ENCODE assay signal across 29 cellular contexts in genomic region chr7:158187055-158187770, GRCh38.
DNase-seq lines count a peak whose midpoint lies in the region; ATAC-seq, FAIRE-seq and TF ChIP-seq lines count a peak whose summit lies in the region.
"Had no signal": no experiment of that assay in that cellular context is flagged by ENCODE, and none has a peak within 500 bp of the region (broad histone marks: within the 10 kb centered on the region; RNA-seq: fewer than 3 reads in every experiment).

No MANE protein-coding gene starts in this region.

- no peak overlapping the region for H3K4me3 ChIP-seq in lower lobe of right lung
- H3K4me3 ChIP-seq: adrenal gland, BLaER1, gastrocnemius medialis, SJCRH30, skin epidermis, suprapubic skin, upper lobe of right lung had no signal

- H3K4me1 ChIP-seq in lower lobe of right lung, result no peaks in the 10 kb centered on the region
- H3K4me1 ChIP-seq: adrenal gland, BLaER1, gastrocnemius medialis, SJCRH30, suprapubic skin, upper lobe of right lung had no signal

- DNase-seq in GM13976 (ENCODE audit: low spot score) (peak; percentile 2), NCI-H1436 (lab: John Stamatoyannopoulos, UW) (peak; percentile 79), SHP77 treated with DMSO at 0.1 percent for 48 hours (lab: John Stamatoyannopoulos, UW) (peak; percentile 24), lower lobe of right lung (no peak), NCI-H2196 treated with DMSO at 0.1 percent for 48 hours (lab: John Stamatoyannopoulos, UW; ENCODE audit: unreplicated experiment) (no peak)
- no peak for DNase-seq in activated CD4-positive, alpha-beta memory T cell treated with anti-CD3 and anti-CD28 coated beads for 36 hours
- DNase-seq: activated CD8-positive, alpha-beta memory T cell treated with anti-CD3 and anti-CD28 coated beads, Interleukin-2, amount 50 U/mL, for 48 hours; activated CD8-positive, alpha-beta T cell treated with anti-CD3 and anti-CD28 coated beads for 36 hours; activated naive CD4-positive, alpha-beta T cell treated with anti-CD3 and anti-CD28 coated beads, Interleukin-2, amount 10 ng/mL, durations not matched to agents 7 days and 5 days; adrenal gland; DMS53; dorsolateral prefrontal cortex; gastrocnemius medialis; KBM-7; kidney glomerular epithelial cell; naive thymus-derived CD4-positive, alpha-beta T cell; NCI-H1092 treated with DMSO at 0.1 percent for 48 hours; NCI-H2171; NCI-H510A treated with DMSO at 0.1 percent for 48 hours; SJCRH30; stimulated activated naive CD4-positive, alpha-beta T cell; SW 1271; upper lobe of right lung had no signal

- H3K27me3 ChIP-seq in lower lobe of right lung (ENCODE audit: low read depth), result no peaks in the 10 kb centered on the region
- H3K27me3 ChIP-seq: adrenal gland, BLaER1, dorsolateral prefrontal cortex, gastrocnemius medialis, SJCRH30, suprapubic skin, upper lobe of right lung had no signal

- no peak for ATAC-seq in lower lobe of right lung
- ATAC-seq: activated CD8-positive, alpha-beta T cell treated with anti-CD3 and anti-CD28 coated beads for 36 hours; gastrocnemius medialis; naive thymus-derived CD4-positive, alpha-beta T cell; Panc1; upper lobe of right lung had no signal

- POLR2A ChIA-PET in activated CD4-positive, alpha-beta memory T cell treated with anti-CD3 and anti-CD28 coated beads for 36 hours (lab: Charles Lee), result no interaction called here

- H3K4me3 Mint-ChIP-seq in activated CD4-positive, alpha-beta memory T cell treated with anti-CD3 and anti-CD28 coated beads for 36 hours, result no peak overlapping the region
- H3K4me3 Mint-ChIP-seq: activated CD8-positive, alpha-beta T cell treated with anti-CD3 and anti-CD28 coated beads for 36 hours; activated naive CD4-positive, alpha-beta T cell treated with anti-CD3 and anti-CD28 coated beads, Interleukin-2, amount 10 ng/mL, durations not matched to agents 7 days and 5 days; naive thymus-derived CD4-positive, alpha-beta T cell had no signal

- in situ Hi-C loops in GM13976 (cut with MboI; ENCODE audit: low sequenced_read_pairs, unreplicated experiment), result loop anchor here (25.0 kb wide), 1 partner anchor 100 kb away; no protein-coding TSS in a partner anchor

- no peaks in the 10 kb centered on the region for H3K36me3 ChIP-seq in lower lobe of right lung
- H3K36me3 ChIP-seq: adrenal gland, gastrocnemius medialis, SJCRH30, suprapubic skin, upper lobe of right lung had no signal

- H3K9me3 ChIP-seq in lower lobe of right lung, result no peaks in the 10 kb centered on the region
- H3K9me3 ChIP-seq: adrenal gland, gastrocnemius medialis, SJCRH30, upper lobe of right lung had no signal

- no peak overlapping the region for H3K27ac Mint-ChIP-seq in activated CD4-positive, alpha-beta memory T cell treated with anti-CD3 and anti-CD28 coated beads for 36 hours
- H3K27ac Mint-ChIP-seq: activated CD8-positive, alpha-beta T cell treated with anti-CD3 and anti-CD28 coated beads for 36 hours; activated naive CD4-positive, alpha-beta T cell treated with anti-CD3 and anti-CD28 coated beads, Interleukin-2, amount 10 ng/mL, durations not matched to agents 7 days and 5 days; naive thymus-derived CD4-positive, alpha-beta T cell had no signal

- CTCF ChIA-PET in activated CD4-positive, alpha-beta memory T cell treated with anti-CD3 and anti-CD28 coated beads for 36 hours (lab: Charles Lee), result no interaction called here

- TF ChIP-seq CTCF in GM13976 (IDR thresholded peaks at IDR 0.05; ENCODE audit: borderline replicate concordance, control extremely low read depth, extremely low read depth, insufficient read depth, missing control alignments) (no peak), lower lobe of right lung (IDR thresholded peaks at IDR 0.05) (no peak)

- peaks cover 5% of the 10 kb centered on the region for H3K27me3 Mint-ChIP-seq in activated CD4-positive, alpha-beta memory T cell treated with anti-CD3 and anti-CD28 coated beads for 36 hours
- H3K27me3 Mint-ChIP-seq: activated naive CD4-positive, alpha-beta T cell treated with anti-CD3 and anti-CD28 coated beads, Interleukin-2, amount 10 ng/mL, durations not matched to agents 7 days and 5 days had no signal

- H3K36me3 Mint-ChIP-seq in activated CD4-positive, alpha-beta memory T cell treated with anti-CD3 and anti-CD28 coated beads for 36 hours, result no peaks in the 10 kb centered on the region
- H3K36me3 Mint-ChIP-seq: activated naive CD4-positive, alpha-beta T cell treated with anti-CD3 and anti-CD28 coated beads, Interleukin-2, amount 10 ng/mL, durations not matched to agents 7 days and 5 days had no signal

- H3K4me1 Mint-ChIP-seq in activated CD4-positive, alpha-beta memory T cell treated with anti-CD3 and anti-CD28 coated beads for 36 hours (ENCODE audit: low read depth), result no peaks in the 10 kb centered on the region
- H3K4me1 Mint-ChIP-seq: activated naive CD4-positive, alpha-beta T cell treated with anti-CD3 and anti-CD28 coated beads, Interleukin-2, amount 10 ng/mL, durations not matched to agents 7 days and 5 days; naive thymus-derived CD4-positive, alpha-beta T cell had no signal

- peak; percentile 81 for FAIRE-seq in islet of Langerhans (lab: Jason Lieb, UNC)
- FAIRE-seq: G401.6 had no signal

- no peak overlapping the region for H3K27ac ChIP-seq in lower lobe of right lung
- H3K27ac ChIP-seq: adrenal gland, BLaER1, dorsolateral prefrontal cortex, gastrocnemius medialis, SJCRH30, skin epidermis, suprapubic skin, upper lobe of right lung had no signal

- H3K9me3 Mint-ChIP-seq in activated CD4-positive, alpha-beta memory T cell treated with anti-CD3 and anti-CD28 coated beads for 36 hours, result peaks cover 8% of the 10 kb centered on the region

- intact Hi-C loops in lower lobe of right lung (cut with DNase I), result no loop called here
- intact Hi-C loops in activated CD4-positive, alpha-beta memory T cell treated with anti-CD3 and anti-CD28 coated beads for 36 hours (cut with micrococcal nuclease), result no loop called here

Comparison
In these comparisons a context has a peak if more than half of its experiments do, and no peak if none do; other contexts are left out.
1. DNase-seq: peak in GM13976 (single experiment), NCI-H1436 (single experiment) and SHP77 treated with DMSO at 0.1 percent for 48 hours (single experiment); none in lower lobe of right lung (single experiment), NCI-H2196 treated with DMSO at 0.1 percent for 48 hours (single experiment) and activated CD4-positive, alpha-beta memory T cell treated with anti-CD3 and anti-CD28 coated beads for 36 hours (single experiment).